In the genomic region with DNA sequence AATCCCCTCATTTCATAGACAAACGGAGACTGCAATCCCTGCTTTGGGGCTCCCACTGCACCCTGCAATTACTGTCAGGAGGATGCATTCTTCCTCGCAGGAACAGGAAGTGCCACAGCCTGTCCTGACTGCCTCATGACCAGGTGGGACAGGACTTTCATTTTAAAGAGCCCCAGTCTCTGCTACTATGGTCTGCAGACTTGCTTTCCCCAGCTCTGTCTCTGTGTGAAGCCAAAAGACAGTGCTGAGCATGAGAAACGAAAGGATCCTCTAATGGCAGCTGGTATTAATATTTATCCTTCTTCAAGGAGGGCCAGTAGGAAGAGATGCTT, we compare ENCODE assay signal across 15 cellular contexts.
DNase-seq lines count a peak whose midpoint lies in the region; ATAC-seq and TF ChIP-seq lines count a peak whose summit lies in the region.
"Had no signal": no experiment of that assay in that cellular context is flagged by ENCODE, and none has a peak within 500 bp of the region (broad histone marks: within the 10 kb centered on the region; RNA-seq: fewer than 3 reads in every experiment).

No MANE protein-coding gene starts in this region.

- ATAC-seq in stimulated activated memory B cell treated with anti-CD40 and anti-IgM and Interleukin-4, amounts not matched to agents 10 μg/mL and 1 μg/mL and 100 μg/mL, for 72 hours: no peak
- ATAC-seq in HG02981 (IDR thresholded peaks at IDR 0.05; ENCODE audit: unreplicated experiment): no peak
- ATAC-seq: A549 had no signal

- no peak for TF ChIP-seq CTCF in OCI-LY1 (IDR thresholded peaks at IDR 0.05; ENCODE audit: low read length)
- TF ChIP-seq CTCF in esophagus squamous epithelium (IDR thresholded peaks at IDR 0.05): no peak

- peak overlapping the region; percentile 96 for H3K27ac ChIP-seq in OCI-LY1 (ENCODE audit: low read depth, low read length, poor library complexity, severe bottlenecking)
- H3K27ac ChIP-seq in esophagus squamous epithelium: peak overlapping the region; percentile 4 to 80 (median 61)
- H3K27ac ChIP-seq: A549, HL-60, SJSA1 had no signal

- no peak for TF ChIP-seq POLR2A in esophagus squamous epithelium (IDR thresholded peaks at IDR 0.05)

- H3K9me3 ChIP-seq in OCI-LY1 (ENCODE audit: low read length) (no peaks in the 10 kb centered on the region), esophagus squamous epithelium (no peaks in the 10 kb centered on the region)
- H3K9me3 ChIP-seq: A549, SJSA1 had no signal

- DNase-seq in activated CD4-positive, alpha-beta T cell treated with anti-CD3 and anti-CD28 coated beads, Interleukin-2, amount 10 ng/mL, durations not matched to agents 7 days and 5 days: no peak
- no peak for DNase-seq in activated CD4-positive, alpha-beta T cell treated with anti-CD3 and anti-CD28 coated beads for 48 hours
- DNase-seq in esophagus squamous epithelium (lab: John Stamatoyannopoulos, UW) (no peak), NCI-H226 (no peak), AG20443 (ENCODE audit: low spot score) (no peak)
- DNase-seq: activated CD4-positive, alpha-beta T cell treated with anti-CD3 and anti-CD28 coated beads for 4 hours; NCI-H1048; NCI-H524 treated with DMSO at 0.1 percent for 48 hours; stimulated activated CD4-positive, alpha-beta T cell treated with anti-CD3 and anti-CD28 coated beads, Interleukin-2, amount 100 ng/mL, for 48 hours had no signal

- WGBS in esophagus squamous epithelium, 2 donors: 34 to 70% methylated on average over 1 to 2 of the region's 3 CpGs

- CTCF ChIA-PET in activated CD4-positive, alpha-beta T cell treated with anti-CD3 and anti-CD28 coated beads, Interleukin-2, amount 10 ng/mL, durations not matched to agents 7 days and 5 days (lab: Charles Lee): interaction anchor here (1.0 to 1.5 kb wide), 6 partner anchors 9 to 56 kb away, joined by 3 to 8 read pairs (median 4); no protein-coding TSS in a partner anchor

- no peaks in the 10 kb centered on the region for H3K27me3 Mint-ChIP-seq in activated CD4-positive, alpha-beta T cell treated with anti-CD3 and anti-CD28 coated beads, Interleukin-2, amount 10 ng/mL, durations not matched to agents 7 days and 5 days
- no peaks in the 10 kb centered on the region for H3K27me3 Mint-ChIP-seq in stimulated activated memory B cell treated with anti-CD40 and anti-IgM and Interleukin-4, amounts not matched to agents 10 μg/mL and 1 μg/mL and 100 μg/mL, for 72 hours

- H3K4me3 ChIP-seq in OCI-LY1 (ENCODE audit: low read depth, low read length, poor library complexity, severe bottlenecking): no peak overlapping the region
- no peak overlapping the region for H3K4me3 ChIP-seq in esophagus squamous epithelium
- H3K4me3 ChIP-seq: A549, SJSA1 had no signal

- H2AFZ ChIP-seq in OCI-LY1 (ENCODE audit: low read length): no peak overlapping the region

- peaks cover 83% of the 10 kb centered on the region for H3K4me1 Mint-ChIP-seq in activated CD4-positive, alpha-beta T cell treated with anti-CD3 and anti-CD28 coated beads, Interleukin-2, amount 10 ng/mL, durations not matched to agents 7 days and 5 days
- peaks cover 83% of the 10 kb centered on the region for H3K4me1 Mint-ChIP-seq in stimulated activated memory B cell treated with anti-CD40 and anti-IgM and Interleukin-4, amounts not matched to agents 10 μg/mL and 1 μg/mL and 100 μg/mL, for 72 hours

- intact Hi-C loops in esophagus squamous epithelium (cut with DNase I): no loop called here

- peak overlapping the region; percentile 33 for H3K27ac Mint-ChIP-seq in activated CD4-positive, alpha-beta T cell treated with anti-CD3 and anti-CD28 coated beads, Interleukin-2, amount 10 ng/mL, durations not matched to agents 7 days and 5 days
- peak overlapping the region; percentile 89 for H3K27ac Mint-ChIP-seq in stimulated activated memory B cell treated with anti-CD40 and anti-IgM and Interleukin-4, amounts not matched to agents 10 μg/mL and 1 μg/mL and 100 μg/mL, for 72 hours

- no peaks in the 10 kb centered on the region for H3K9me3 Mint-ChIP-seq in activated CD4-positive, alpha-beta T cell treated with anti-CD3 and anti-CD28 coated beads, Interleukin-2, amount 10 ng/mL, durations not matched to agents 7 days and 5 days
- no peaks in the 10 kb centered on the region for H3K9me3 Mint-ChIP-seq in stimulated activated memory B cell treated with anti-CD40 and anti-IgM and Interleukin-4, amounts not matched to agents 10 μg/mL and 1 μg/mL and 100 μg/mL, for 72 hours

- no peaks in the 10 kb centered on the region for H3K9me2 ChIP-seq in OCI-LY1 (ENCODE audit: low read depth, low read length)

- no peak overlapping the region for H3K4me3 Mint-ChIP-seq in activated CD4-positive, alpha-beta T cell treated with anti-CD3 and anti-CD28 coated beads, Interleukin-2, amount 10 ng/mL, durations not matched to agents 7 days and 5 days
- peak overlapping the region; percentile 21 for H3K4me3 Mint-ChIP-seq in stimulated activated memory B cell treated with anti-CD40 and anti-IgM and Interleukin-4, amounts not matched to agents 10 μg/mL and 1 μg/mL and 100 μg/mL, for 72 hours

- no peak overlapping the region; the same call in 1 of the 2 replicates for H3K9ac ChIP-seq in OCI-LY1 (ENCODE audit: low read length)

- no peaks in the 10 kb centered on the region for H3K36me3 ChIP-seq in OCI-LY1 (ENCODE audit: insufficient read depth, low read length)
- H3K36me3 ChIP-seq in esophagus squamous epithelium: no peaks in the 10 kb centered on the region
- H3K36me3 ChIP-seq: SJSA1 had no signal

- POLR2A ChIA-PET in activated CD4-positive, alpha-beta T cell treated with anti-CD3 and anti-CD28 coated beads, Interleukin-2, amount 10 ng/mL, durations not matched to agents 7 days and 5 days (lab: Charles Lee): no interaction called here

- H3K4me1 ChIP-seq in OCI-LY1 (ENCODE audit: insufficient read depth, low read length, severe bottlenecking): peaks cover 92% of the 10 kb centered on the region
- H3K4me1 ChIP-seq in esophagus squamous epithelium: peaks cover 29 to 96% (median 51%) of the 10 kb centered on the region in 3 donors

- peak overlapping the region; percentile 35; the same call in 1 of the 2 replicates for H3K4me2 ChIP-seq in OCI-LY1 (ENCODE audit: low read length)
- H3K4me2 ChIP-seq: A549 had no signal

- H3K27me3 ChIP-seq in OCI-LY1 (ENCODE audit: insufficient read depth, low read length) (no peaks in the 10 kb centered on the region), esophagus squamous epithelium (no peaks in the 10 kb centered on the region)
- H3K27me3 ChIP-seq: SJSA1 had no signal

- H4K20me1 ChIP-seq in OCI-LY1 (ENCODE audit: insufficient read depth, low read length): no peaks in the 10 kb centered on the region

- H3F3A ChIP-seq in OCI-LY1 (ENCODE audit: insufficient read depth, low read length): peaks cover 22% of the 10 kb centered on the region

- H3K36me3 Mint-ChIP-seq in activated CD4-positive, alpha-beta T cell treated with anti-CD3 and anti-CD28 coated beads, Interleukin-2, amount 10 ng/mL, durations not matched to agents 7 days and 5 days (ENCODE audit: low read depth): peaks cover 11% of the 10 kb centered on the region
- H3K36me3 Mint-ChIP-seq in stimulated activated memory B cell treated with anti-CD40 and anti-IgM and Interleukin-4, amounts not matched to agents 10 μg/mL and 1 μg/mL and 100 μg/mL, for 72 hours: peaks cover 1% of the 10 kb centered on the region

- H3K79me2 ChIP-seq in OCI-LY1 (ENCODE audit: insufficient read depth, low read length): peaks cover 45% of the 10 kb centered on the region
